1 cellular context compared by ENCODE assay signal in genomic region chr10:62410934-62411333, GRCh38. TPM values are rescaled to one million over a fixed set of nuclear protein-coding genes. Genes with fewer than 3 reads are reported as not detected.
"Had no signal": no experiment of that assay in that cellular context is flagged by ENCODE, and none has a peak within 500 bp of the region (broad histone marks: within the 10 kb centered on the region; RNA-seq: fewer than 3 reads in every experiment).

No MANE protein-coding gene starts in this region.

RNA-seq across cellular contexts. Expression of gene ZNF365, which starts 36.8 kb away (rescaled TPM):
- total RNA-seq: transverse colon had no signal
